ENCODE assay signal across 18 cellular contexts in the genomic region with DNA sequence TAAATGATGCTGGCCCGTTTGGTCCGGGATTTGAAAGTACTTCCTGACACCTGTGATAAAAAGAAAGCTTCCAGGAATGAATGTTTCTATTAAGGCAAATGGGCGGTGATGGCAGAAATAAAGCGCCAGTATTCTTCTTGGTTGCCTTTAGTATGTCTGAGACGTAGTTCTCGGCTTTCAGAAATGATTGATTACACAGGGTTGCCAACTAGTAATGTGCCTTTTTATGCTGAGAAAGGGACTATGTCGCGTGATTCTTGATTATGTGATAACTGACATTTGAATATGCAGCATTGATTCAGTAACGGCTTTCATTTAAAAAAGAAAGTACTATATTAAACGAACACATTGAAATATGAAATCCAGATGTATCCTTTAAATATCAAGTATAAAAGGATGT. TPM values are rescaled to one million over a fixed set of nuclear protein-coding genes. Genes with fewer than 3 reads are reported as not detected.
A peak's percentile ranks its signal among the peaks of the same experiment; 100 is the strongest.
DNase-seq lines count a peak whose midpoint lies in the region; ATAC-seq and TF ChIP-seq lines count a peak whose summit lies in the region.
"Had no signal": no experiment of that assay in that cellular context is flagged by ENCODE, and none has a peak within 500 bp of the region (broad histone marks: within the 10 kb centered on the region; RNA-seq: fewer than 3 reads in every experiment).

No MANE protein-coding gene starts in this region.

- H3K36me3 ChIP-seq in GM23248 (ENCODE audit: low read depth) (no peaks in the 10 kb centered on the region), subcutaneous abdominal adipose tissue (ENCODE audit: control insufficient read depth in 5 of 5, insufficient read depth in 5 of 5, low read length in 5 of 5) (no peaks in the 10 kb centered on the region)
- H3K36me3 ChIP-seq: HAP-1 had no signal

- H3K4me1 ChIP-seq in GM23248 (ENCODE audit: insufficient read depth) (peaks cover 24% of the 10 kb centered on the region; the same call in 1 of the 2 replicates), subcutaneous abdominal adipose tissue (ENCODE audit: control insufficient read depth in 5 of 5, insufficient read depth in 5 of 5, low read length in 5 of 5) (peaks cover 3 to 33% (median 26%) of the 10 kb centered on the region in 5 donors)

- peaks cover 39% of the 10 kb centered on the region for H4K20me1 ChIP-seq in GM23248 (ENCODE audit: insufficient read depth)

- H3K4me3 Mint-ChIP-seq in brain, result no peak overlapping the region
- H3K4me3 Mint-ChIP-seq in nephron, result no peak overlapping the region
- H3K4me3 Mint-ChIP-seq in activated T-helper 17 cell treated with anti-CD3 and anti-CD28 coated beads, Interleukin-2, amount 50 U/mL, for 72 hours, result no peak overlapping the region

- ATAC-seq in activated T-helper 17 cell treated with anti-CD3 and anti-CD28 coated beads, Interleukin-2, amount 50 U/mL, for 72 hours (replicated peaks), result no peak
- ATAC-seq: Panc1, Right ventricle myocardium inferior had no signal

- H3K4me3 ChIP-seq in GM23248 (peak overlapping the region; percentile 28; the same call in 1 of the 2 replicates), subcutaneous abdominal adipose tissue (ENCODE audit: low read depth in 1 of 5, low read length in 5 of 5) (peak overlapping the region in 3 of 5 donors; percentile 22 to 42 (median 29))
- H3K4me3 ChIP-seq: HAP-1 had no signal

- H3K36me3 Mint-ChIP-seq in brain (peaks cover 21% of the 10 kb centered on the region), nephron (ENCODE audit: low read depth) (peaks cover 11% of the 10 kb centered on the region)
- peaks cover 24% of the 10 kb centered on the region for H3K36me3 Mint-ChIP-seq in activated T-helper 17 cell treated with anti-CD3 and anti-CD28 coated beads, Interleukin-2, amount 50 U/mL, for 72 hours (ENCODE audit: low read depth)

- H3K27me3 Mint-ChIP-seq in brain (no peaks in the 10 kb centered on the region), nephron (ENCODE audit: low read depth) (no peaks in the 10 kb centered on the region)
- H3K27me3 Mint-ChIP-seq in activated T-helper 17 cell treated with anti-CD3 and anti-CD28 coated beads, Interleukin-2, amount 50 U/mL, for 72 hours, result no peaks in the 10 kb centered on the region
- H3K27me3 Mint-ChIP-seq: CD4-positive, CD25-positive, alpha-beta regulatory T cell had no signal

- H3K9me3 ChIP-seq in GM23248 (ENCODE audit: low read depth) (no peaks in the 10 kb centered on the region), subcutaneous abdominal adipose tissue (ENCODE audit: control insufficient read depth in 5 of 5, low read length in 5 of 5) (no peaks in the 10 kb centered on the region)
- H3K9me3 ChIP-seq: HAP-1 had no signal

- no peak overlapping the region for H3K27ac ChIP-seq in GM23248
- H3K27ac ChIP-seq in subcutaneous abdominal adipose tissue (ENCODE audit: low read depth, low read length), result peak overlapping the region; percentile 82

- H3K27ac Mint-ChIP-seq in brain (peak overlapping the region in 3 of 5 experiments; percentile 8 to 29 (median 12)), nephron (peak overlapping the region in 2 of 3 experiments; percentile 8 to 15)
- no peak overlapping the region for H3K27ac Mint-ChIP-seq in activated T-helper 17 cell treated with anti-CD3 and anti-CD28 coated beads, Interleukin-2, amount 50 U/mL, for 72 hours

- H2AFZ ChIP-seq in GM23248, result no peak overlapping the region

- no peaks in the 10 kb centered on the region for H3K9me2 ChIP-seq in GM23248 (ENCODE audit: insufficient read depth)

- peaks cover 100% of the 10 kb centered on the region for H3K79me2 ChIP-seq in GM23248 (ENCODE audit: insufficient read depth)

- no peak for DNase-seq in GM23248
- DNase-seq in activated effector memory CD4-positive, alpha-beta T cell treated with Interleukin-2 at 50 U/mL for 16 hours, result no peak
- DNase-seq in Kasumi-1 (lab: John Stamatoyannopoulos, UW), result no peak
- DNase-seq: ACHN; AML-193; Calu3; CD4-positive, CD25-positive, alpha-beta regulatory T cell; DMS53; NCI-H1417 treated with DMSO at 0.1 percent for 48 hours; NCI-H1930; NCI-H510A treated with DMSO at 0.1 percent for 48 hours had no signal

- H3K9ac ChIP-seq in GM23248, result no peak overlapping the region
- H3K9ac ChIP-seq in subcutaneous abdominal adipose tissue (ENCODE audit: low read length in 5 of 5), result peak overlapping the region in 3 of 5 donors; percentile 13 to 46 (median 33)

- in situ Hi-C loops in GM23248 (cut with MboI), result no loop called here

- H3K9me3 Mint-ChIP-seq in brain (no peaks in the 10 kb centered on the region), nephron (no peaks in the 10 kb centered on the region)
- no peaks in the 10 kb centered on the region for H3K9me3 Mint-ChIP-seq in activated T-helper 17 cell treated with anti-CD3 and anti-CD28 coated beads, Interleukin-2, amount 50 U/mL, for 72 hours
- H3K9me3 Mint-ChIP-seq: CD4-positive, CD25-positive, alpha-beta regulatory T cell had no signal

- no peaks in the 10 kb centered on the region for H3K27me3 ChIP-seq in GM23248 (replicated peaks; ENCODE audit: insufficient read depth)
- H3K27me3 ChIP-seq in subcutaneous abdominal adipose tissue (ENCODE audit: control insufficient read depth in 5 of 5, insufficient read depth in 4 of 5, low read length in 5 of 5), result no peaks in the 10 kb centered on the region

- TF ChIP-seq CTCF in brain (conservative IDR thresholded peaks at IDR 0.05) (no peak), nephron (IDR thresholded peaks at IDR 0.05; ENCODE audit: unreplicated experiment in 3 of 3) (no peak)

- peak overlapping the region; percentile 62 for H3K4me2 ChIP-seq in GM23248 (ENCODE audit: unreplicated experiment)

- H3F3A ChIP-seq in GM23248 (ENCODE audit: insufficient read depth), result no peaks in the 10 kb centered on the region

- H3K4me1 Mint-ChIP-seq in brain (peaks cover 52% of the 10 kb centered on the region), nephron (peaks cover 26% of the 10 kb centered on the region)
- H3K4me1 Mint-ChIP-seq in activated T-helper 17 cell treated with anti-CD3 and anti-CD28 coated beads, Interleukin-2, amount 50 U/mL, for 72 hours, result peaks cover 20% of the 10 kb centered on the region

- WGBS in GM23248 (ENCODE audit: low coverage in 1 of 2, low lambda C conversion rate in 2 of 2, missing lambda C conversion rate in 2 of 2), 2 experiments, result 19 to 26% methylated on average over 10 of the region's 10 CpGs

RNA-seq across cellular contexts. Expression of a gene that starts 13.9 kb away (rescaled TPM):
- total RNA-seq in GM23248 (2014; rRNA removed; shearing (Covaris generic)), result 21.9 and 36.5 TPM in 2 replicates
- 6.0 and 6.6 TPM in 2 replicates for polyA plus RNA-seq in GM23248 (2016; fragmentation: Nextera tagmentation; extraction: Ambion mirVana)
- 18.7 TPM for polyA plus RNA-seq in brain (ENCODE audit: insufficient read depth, low read depth, low replicate concordance)
- 1 to 10 TPM; 7.9 to 8.7 TPM for total RNA-seq in activated T-helper 17 cell treated with anti-CD3 and anti-CD28 coated beads, Interleukin-2, amount 50 U/mL, for 72 hours
